12 cellular contexts compared by ENCODE assay signal in genomic region chr19:33390120-33390907, GRCh38. TPM values are rescaled to one million over a fixed set of nuclear protein-coding genes. Genes with fewer than 3 reads are reported as not detected.
DNase-seq lines count a peak whose midpoint lies in the region; ATAC-seq and TF ChIP-seq lines count a peak whose summit lies in the region.
"Had no signal": no experiment of that assay in that cellular context is flagged by ENCODE, and none has a peak within 500 bp of the region (broad histone marks: within the 10 kb centered on the region; RNA-seq: fewer than 3 reads in every experiment).

No MANE protein-coding gene starts in this region.

- no peaks in the 10 kb centered on the region for H3K36me3 Mint-ChIP-seq in activated CD4-positive, alpha-beta T cell treated with anti-CD3 and anti-CD28 coated beads, Interleukin-2, amount 10 ng/mL, durations not matched to agents 7 days and 5 days (ENCODE audit: low read depth)

- no peaks in the 10 kb centered on the region for H3K27me3 Mint-ChIP-seq in activated CD4-positive, alpha-beta T cell treated with anti-CD3 and anti-CD28 coated beads, Interleukin-2, amount 10 ng/mL, durations not matched to agents 7 days and 5 days
- H3K27me3 Mint-ChIP-seq: CD4-positive, CD25-positive, alpha-beta regulatory T cell; T-helper 17 cell had no signal

- TF ChIP-seq CTCF in RWPE1 (conservative IDR thresholded peaks at IDR 0.05; ENCODE audit: low read depth) (no peak), gastroesophageal sphincter (IDR thresholded peaks at IDR 0.05) (no peak)

- peaks cover 0 to 83% (median 62%) of the 10 kb centered on the region in 3 donors for H3K4me1 ChIP-seq in gastroesophageal sphincter

- no peak for TF ChIP-seq POLR2A in gastroesophageal sphincter (IDR thresholded peaks at IDR 0.05)

- 25 to 32% methylated on average over 3 of the region's 19 CpGs for WGBS in gastroesophageal sphincter (ENCODE audit: low coverage in 1 of 2), 2 donors

- H3K4me3 Mint-ChIP-seq in activated CD4-positive, alpha-beta T cell treated with anti-CD3 and anti-CD28 coated beads, Interleukin-2, amount 10 ng/mL, durations not matched to agents 7 days and 5 days: no peak overlapping the region
- H3K4me3 Mint-ChIP-seq: CD4-positive, CD25-positive, alpha-beta regulatory T cell; T-helper 17 cell had no signal

- no peaks in the 10 kb centered on the region for H3K27me3 ChIP-seq in gastroesophageal sphincter

- ATAC-seq in gastroesophageal sphincter: peak; percentile 69
- ATAC-seq: T-helper 17 cell had no signal

- DNase-seq in DMS79 (lab: John Stamatoyannopoulos, UW) (peak; percentile 40), RWPE1 (ENCODE audit: low spot score) (no peak), pons (ENCODE audit: low spot score) (peak; percentile 84), T-helper 9 cell (no peak), NCI-H2029 (lab: John Stamatoyannopoulos, UW) (no peak)
- no peak for DNase-seq in activated CD4-positive, alpha-beta T cell treated with anti-CD3 and anti-CD28 coated beads, Interleukin-2, amount 10 ng/mL, durations not matched to agents 7 days and 5 days
- DNase-seq in stimulated activated naive CD4-positive, alpha-beta T cell treated with Interleukin-2 at 50 U/mL for 16 hours (lab: John Stamatoyannopoulos, UW): no peak
- DNase-seq: activated T-cell treated with anti-CD3 and anti-CD28 coated beads, Interleukin-2, amount 50 U/mL, for 48 hours; CD4-positive, CD25-positive, alpha-beta regulatory T cell; effector CD4-positive, alpha-beta T cell; T-helper 17 cell had no signal

- POLR2A ChIA-PET in RWPE1 (lab: Yijun Ruan, JAX; ENCODE audit: low non-redundant PET): no interaction called here
- POLR2A ChIA-PET in activated CD4-positive, alpha-beta T cell treated with anti-CD3 and anti-CD28 coated beads, Interleukin-2, amount 10 ng/mL, durations not matched to agents 7 days and 5 days (lab: Charles Lee): interaction anchor here (0.6 kb wide), 1 partner anchor 220 kb away, joined by 3 read pairs; no protein-coding TSS in a partner anchor

- H3K4me1 Mint-ChIP-seq in activated CD4-positive, alpha-beta T cell treated with anti-CD3 and anti-CD28 coated beads, Interleukin-2, amount 10 ng/mL, durations not matched to agents 7 days and 5 days: no peaks in the 10 kb centered on the region

- peaks cover 0 to 27% of the 10 kb centered on the region in 2 donors for H3K36me3 ChIP-seq in gastroesophageal sphincter

- peak overlapping the region; percentile 74 for H3K27ac ChIP-seq in RWPE1
- H3K27ac ChIP-seq in gastroesophageal sphincter: peak overlapping the region in 3 of 4 donors; percentile 21 to 74 (median 73)

- no peaks in the 10 kb centered on the region for H3K9me3 ChIP-seq in gastroesophageal sphincter

- H3K9me3 Mint-ChIP-seq in activated CD4-positive, alpha-beta T cell treated with anti-CD3 and anti-CD28 coated beads, Interleukin-2, amount 10 ng/mL, durations not matched to agents 7 days and 5 days: no peaks in the 10 kb centered on the region
- H3K9me3 Mint-ChIP-seq: CD4-positive, CD25-positive, alpha-beta regulatory T cell had no signal

- TF ChIP-seq EP300 in gastroesophageal sphincter (IDR thresholded peaks at IDR 0.05): no peak

- CTCF ChIA-PET in RWPE1 (lab: Yijun Ruan, JAX): no interaction called here
- CTCF ChIA-PET in activated CD4-positive, alpha-beta T cell treated with anti-CD3 and anti-CD28 coated beads, Interleukin-2, amount 10 ng/mL, durations not matched to agents 7 days and 5 days (lab: Charles Lee): no interaction called here

- H3K27ac Mint-ChIP-seq in activated CD4-positive, alpha-beta T cell treated with anti-CD3 and anti-CD28 coated beads, Interleukin-2, amount 10 ng/mL, durations not matched to agents 7 days and 5 days: no peak overlapping the region
- H3K27ac Mint-ChIP-seq: CD4-positive, CD25-positive, alpha-beta regulatory T cell; T-helper 17 cell had no signal

- no peak overlapping the region for H3K4me3 ChIP-seq in gastroesophageal sphincter

RNA-seq across cellular contexts. Expression of gene CEBPG, which starts 16.8 kb away (rescaled TPM):
- total RNA-seq in gastroesophageal sphincter: 10 to 100 TPM; 23.8 to 34.9 (median 26.2) TPM
- total RNA-seq in activated CD4-positive, alpha-beta T cell treated with anti-CD3 and anti-CD28 coated beads, Interleukin-2, amount 10 ng/mL, durations not matched to agents 7 days and 5 days: 10 to 100 TPM; 24.0 to 24.4 TPM

Comparison
In these comparisons a context has a peak if more than half of its experiments do, and no peak if none do; other contexts are left out.
1. DNase-seq: peak in DMS79 (single experiment) and pons (single experiment); none in RWPE1 (single experiment), T-helper 9 cell (single experiment), activated CD4-positive, alpha-beta T cell treated with anti-CD3 and anti-CD28 coated beads, Interleukin-2, amount 10 ng/mL, durations not matched to agents 7 days and 5 days (single experiment), stimulated activated naive CD4-positive, alpha-beta T cell treated with Interleukin-2 at 50 U/mL for 16 hours (single experiment) and NCI-H2029 (single experiment).